Comparison of ENCODE assay signal across 1 cellular context in the genomic region with DNA sequence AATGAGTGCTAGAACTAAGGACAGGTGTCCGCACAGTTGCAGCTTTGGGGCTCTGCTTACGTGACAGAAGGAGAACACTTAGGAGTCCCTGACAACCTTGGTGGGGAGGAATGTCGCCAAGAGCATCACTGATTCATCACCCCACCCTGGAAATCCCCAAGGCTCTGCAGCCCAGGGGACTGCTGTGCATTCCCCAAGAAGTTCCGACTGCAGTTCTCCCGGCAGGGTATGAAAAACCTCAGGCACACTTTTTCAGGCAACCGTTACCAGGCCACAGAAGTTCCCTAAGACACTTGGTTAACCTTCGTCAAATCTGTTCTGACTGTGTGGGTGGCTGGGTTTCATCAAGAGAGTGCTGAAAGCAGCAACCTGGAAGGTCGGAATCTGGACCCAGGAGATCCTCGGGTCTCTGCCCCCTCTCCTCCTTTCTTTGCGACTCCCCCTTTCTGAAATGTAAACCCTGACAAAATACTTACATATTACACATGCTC.
A peak's percentile ranks its signal among the peaks of the same experiment; 100 is the strongest.
TF ChIP-seq lines count a peak whose summit lies in the region.

No MANE protein-coding gene starts in this region.

TF ChIP-seq in GM12878, 131 proteins besides CTCF, POLR2A, EP300 and RAD21 (continued from another document and continues in another):
- TF ChIP-seq, protein P1, sequence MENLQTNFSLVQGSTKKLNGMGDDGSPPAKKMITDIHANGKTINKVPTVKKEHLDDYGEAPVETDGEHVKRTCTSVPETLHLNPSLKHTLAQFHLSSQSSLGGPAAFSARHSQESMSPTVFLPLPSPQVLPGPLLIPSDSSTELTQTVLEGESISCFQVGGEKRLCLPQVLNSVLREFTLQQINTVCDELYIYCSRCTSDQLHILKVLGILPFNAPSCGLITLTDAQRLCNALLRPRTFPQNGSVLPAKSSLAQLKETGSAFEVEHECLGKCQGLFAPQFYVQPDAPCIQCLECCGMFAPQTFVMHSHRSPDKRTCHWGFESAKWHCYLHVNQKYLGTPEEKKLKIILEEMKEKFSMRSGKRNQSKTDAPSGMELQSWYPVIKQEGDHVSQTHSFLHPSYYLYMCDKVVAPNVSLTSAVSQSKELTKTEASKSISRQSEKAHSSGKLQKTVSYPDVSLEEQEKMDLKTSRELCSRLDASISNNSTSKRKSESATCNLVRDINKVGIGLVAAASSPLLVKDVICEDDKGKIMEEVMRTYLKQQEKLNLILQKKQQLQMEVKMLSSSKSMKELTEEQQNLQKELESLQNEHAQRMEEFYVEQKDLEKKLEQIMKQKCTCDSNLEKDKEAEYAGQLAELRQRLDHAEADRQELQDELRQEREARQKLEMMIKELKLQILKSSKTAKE (IDR thresholded peaks at IDR 0.05; ENCODE audit: low read depth, poor library complexity, severe bottlenecking) = peak; percentile 58
- TF ChIP-seq BHLHE40 (IDR thresholded peaks at IDR 0.05; ENCODE audit: borderline replicate concordance in 1 of 2, low read depth in 2 of 2, low read length in 1 of 2) = peak; percentile 94
- TF ChIP-seq KAT2A (conservative IDR thresholded peaks at IDR 0.05; ENCODE audit: control insufficient read depth, low read depth, low read length) = no peak
- no peak for TF ChIP-seq NR2C1 (IDR thresholded peaks at IDR 0.05)
- peak; percentile 74 for TF ChIP-seq NR2F1 (conservative IDR thresholded peaks at IDR 0.05)
- TF ChIP-seq PAX8 (IDR thresholded peaks at IDR 0.05) = no peak
- TF ChIP-seq ESRRA (IDR thresholded peaks at IDR 0.05; ENCODE audit: low read length) = no peak
- TF ChIP-seq CHD2 (IDR thresholded peaks at IDR 0.05; ENCODE audit: borderline replicate concordance, low read depth, low read length) = peak; percentile 79; the same call in 1 of the 2 replicates
- TF ChIP-seq, protein P2, sequence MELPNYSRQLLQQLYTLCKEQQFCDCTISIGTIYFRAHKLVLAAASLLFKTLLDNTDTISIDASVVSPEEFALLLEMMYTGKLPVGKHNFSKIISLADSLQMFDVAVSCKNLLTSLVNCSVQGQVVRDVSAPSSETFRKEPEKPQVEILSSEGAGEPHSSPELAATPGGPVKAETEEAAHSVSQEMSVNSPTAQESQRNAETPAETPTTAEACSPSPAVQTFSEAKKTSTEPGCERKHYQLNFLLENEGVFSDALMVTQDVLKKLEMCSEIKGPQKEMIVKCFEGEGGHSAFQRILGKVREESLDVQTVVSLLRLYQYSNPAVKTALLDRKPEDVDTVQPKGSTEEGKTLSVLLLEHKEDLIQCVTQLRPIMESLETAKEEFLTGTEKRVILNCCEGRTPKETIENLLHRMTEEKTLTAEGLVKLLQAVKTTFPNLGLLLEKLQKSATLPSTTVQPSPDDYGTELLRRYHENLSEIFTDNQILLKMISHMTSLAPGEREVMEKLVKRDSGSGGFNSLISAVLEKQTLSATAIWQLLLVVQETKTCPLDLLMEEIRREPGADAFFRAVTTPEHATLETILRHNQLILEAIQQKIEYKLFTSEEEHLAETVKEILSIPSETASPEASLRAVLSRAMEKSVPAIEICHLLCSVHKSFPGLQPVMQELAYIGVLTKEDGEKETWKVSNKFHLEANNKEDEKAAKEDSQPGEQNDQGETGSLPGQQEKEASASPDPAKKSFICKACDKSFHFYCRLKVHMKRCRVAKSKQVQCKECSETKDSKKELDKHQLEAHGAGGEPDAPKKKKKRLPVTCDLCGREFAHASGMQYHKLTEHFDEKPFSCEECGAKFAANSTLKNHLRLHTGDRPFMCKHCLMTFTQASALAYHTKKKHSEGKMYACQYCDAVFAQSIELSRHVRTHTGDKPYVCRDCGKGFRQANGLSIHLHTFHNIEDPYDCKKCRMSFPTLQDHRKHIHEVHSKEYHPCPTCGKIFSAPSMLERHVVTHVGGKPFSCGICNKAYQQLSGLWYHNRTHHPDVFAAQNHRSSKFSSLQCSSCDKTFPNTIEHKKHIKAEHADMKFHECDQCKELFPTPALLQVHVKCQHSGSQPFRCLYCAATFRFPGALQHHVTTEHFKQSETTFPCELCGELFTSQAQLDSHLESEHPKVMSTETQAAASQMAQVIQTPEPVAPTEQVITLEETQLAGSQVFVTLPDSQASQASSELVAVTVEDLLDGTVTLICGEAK (IDR thresholded peaks at IDR 0.05; ENCODE audit: borderline replicate concordance) = no peak
- no peak for TF ChIP-seq ASH2L (IDR thresholded peaks at IDR 0.05; ENCODE audit: borderline replicate concordance, low read depth)
- TF ChIP-seq, protein P3, sequence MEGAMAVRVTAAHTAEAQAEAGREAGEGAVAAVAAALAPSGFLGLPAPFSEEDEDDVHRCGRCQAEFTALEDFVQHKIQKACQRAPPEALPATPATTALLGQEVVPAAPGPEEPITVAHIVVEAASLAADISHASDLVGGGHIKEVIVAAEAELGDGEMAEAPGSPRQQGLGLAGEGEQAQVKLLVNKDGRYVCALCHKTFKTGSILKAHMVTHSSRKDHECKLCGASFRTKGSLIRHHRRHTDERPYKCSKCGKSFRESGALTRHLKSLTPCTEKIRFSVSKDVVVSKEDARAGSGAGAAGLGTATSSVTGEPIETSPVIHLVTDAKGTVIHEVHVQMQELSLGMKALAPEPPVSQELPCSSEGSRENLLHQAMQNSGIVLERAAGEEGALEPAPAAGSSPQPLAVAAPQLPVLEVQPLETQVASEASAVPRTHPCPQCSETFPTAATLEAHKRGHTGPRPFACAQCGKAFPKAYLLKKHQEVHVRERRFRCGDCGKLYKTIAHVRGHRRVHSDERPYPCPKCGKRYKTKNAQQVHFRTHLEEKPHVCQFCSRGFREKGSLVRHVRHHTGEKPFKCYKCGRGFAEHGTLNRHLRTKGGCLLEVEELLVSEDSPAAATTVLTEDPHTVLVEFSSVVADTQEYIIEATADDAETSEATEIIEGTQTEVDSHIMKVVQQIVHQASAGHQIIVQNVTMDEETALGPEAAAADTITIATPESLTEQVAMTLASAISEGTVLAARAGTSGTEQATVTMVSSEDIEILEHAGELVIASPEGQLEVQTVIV (IDR thresholded peaks at IDR 0.05; ENCODE audit: borderline replicate concordance, partially characterized antibody) = no peak
- TF ChIP-seq, protein P4, sequence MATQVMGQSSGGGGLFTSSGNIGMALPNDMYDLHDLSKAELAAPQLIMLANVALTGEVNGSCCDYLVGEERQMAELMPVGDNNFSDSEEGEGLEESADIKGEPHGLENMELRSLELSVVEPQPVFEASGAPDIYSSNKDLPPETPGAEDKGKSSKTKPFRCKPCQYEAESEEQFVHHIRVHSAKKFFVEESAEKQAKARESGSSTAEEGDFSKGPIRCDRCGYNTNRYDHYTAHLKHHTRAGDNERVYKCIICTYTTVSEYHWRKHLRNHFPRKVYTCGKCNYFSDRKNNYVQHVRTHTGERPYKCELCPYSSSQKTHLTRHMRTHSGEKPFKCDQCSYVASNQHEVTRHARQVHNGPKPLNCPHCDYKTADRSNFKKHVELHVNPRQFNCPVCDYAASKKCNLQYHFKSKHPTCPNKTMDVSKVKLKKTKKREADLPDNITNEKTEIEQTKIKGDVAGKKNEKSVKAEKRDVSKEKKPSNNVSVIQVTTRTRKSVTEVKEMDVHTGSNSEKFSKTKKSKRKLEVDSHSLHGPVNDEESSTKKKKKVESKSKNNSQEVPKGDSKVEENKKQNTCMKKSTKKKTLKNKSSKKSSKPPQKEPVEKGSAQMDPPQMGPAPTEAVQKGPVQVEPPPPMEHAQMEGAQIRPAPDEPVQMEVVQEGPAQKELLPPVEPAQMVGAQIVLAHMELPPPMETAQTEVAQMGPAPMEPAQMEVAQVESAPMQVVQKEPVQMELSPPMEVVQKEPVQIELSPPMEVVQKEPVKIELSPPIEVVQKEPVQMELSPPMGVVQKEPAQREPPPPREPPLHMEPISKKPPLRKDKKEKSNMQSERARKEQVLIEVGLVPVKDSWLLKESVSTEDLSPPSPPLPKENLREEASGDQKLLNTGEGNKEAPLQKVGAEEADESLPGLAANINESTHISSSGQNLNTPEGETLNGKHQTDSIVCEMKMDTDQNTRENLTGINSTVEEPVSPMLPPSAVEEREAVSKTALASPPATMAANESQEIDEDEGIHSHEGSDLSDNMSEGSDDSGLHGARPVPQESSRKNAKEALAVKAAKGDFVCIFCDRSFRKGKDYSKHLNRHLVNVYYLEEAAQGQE (IDR thresholded peaks at IDR 0.05; ENCODE audit: low read depth, low read length) = no peak
- TF ChIP-seq WRNIP1 (IDR thresholded peaks at IDR 0.05; ENCODE audit: borderline replicate concordance, low read depth, low read length) = no peak
- no peak for TF ChIP-seq SUZ12 (IDR thresholded peaks at IDR 0.05; ENCODE audit: unreplicated experiment)
- no peak for TF ChIP-seq SREBF1 (IDR thresholded peaks at IDR 0.05; ENCODE audit: low read length)
- no peak for TF ChIP-seq ZBED1 (IDR thresholded peaks at IDR 0.05; ENCODE audit: borderline replicate concordance)
- TF ChIP-seq YY1 (IDR thresholded peaks at IDR 0.05; ENCODE audit: low read depth, low read length) = 0 out of 2 replicates have a peak, but pooled peaks have one; percentile 23
- TF ChIP-seq, protein P5, sequence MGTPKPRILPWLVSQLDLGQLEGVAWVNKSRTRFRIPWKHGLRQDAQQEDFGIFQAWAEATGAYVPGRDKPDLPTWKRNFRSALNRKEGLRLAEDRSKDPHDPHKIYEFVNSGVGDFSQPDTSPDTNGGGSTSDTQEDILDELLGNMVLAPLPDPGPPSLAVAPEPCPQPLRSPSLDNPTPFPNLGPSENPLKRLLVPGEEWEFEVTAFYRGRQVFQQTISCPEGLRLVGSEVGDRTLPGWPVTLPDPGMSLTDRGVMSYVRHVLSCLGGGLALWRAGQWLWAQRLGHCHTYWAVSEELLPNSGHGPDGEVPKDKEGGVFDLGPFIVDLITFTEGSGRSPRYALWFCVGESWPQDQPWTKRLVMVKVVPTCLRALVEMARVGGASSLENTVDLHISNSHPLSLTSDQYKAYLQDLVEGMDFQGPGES (IDR thresholded peaks at IDR 0.05) = no peak
- no peak for TF ChIP-seq POLR2AphosphoS5 (IDR thresholded peaks at IDR 0.05; ENCODE audit: low read length)
- no peak for TF ChIP-seq HDAC6 (IDR thresholded peaks at IDR 0.05; ENCODE audit: unreplicated experiment)
- no peak for TF ChIP-seq MYC (IDR thresholded peaks at IDR 0.05; ENCODE audit: insufficient read depth, insufficient read length, insufficient replicate concordance, low read length, severe bottlenecking)
- TF ChIP-seq SPI1 (IDR thresholded peaks at IDR 0.05; ENCODE audit: borderline replicate concordance, insufficient read depth, low read depth, low read length) = no peak
- no peak for TF ChIP-seq SREBF2 (IDR thresholded peaks at IDR 0.05; ENCODE audit: low read length)
- peak; percentile 41; the same call in 1 of the 3 replicates for TF ChIP-seq POU2F2 (IDR thresholded peaks at IDR 0.05; ENCODE audit: borderline replicate concordance, low read depth, low read length)
- TF ChIP-seq NRF1 (conservative IDR thresholded peaks at IDR 0.05; ENCODE audit: low read depth, low read length) = no peak
- TF ChIP-seq BMI1 (IDR thresholded peaks at IDR 0.05; ENCODE audit: borderline replicate concordance) = no peak; the same call in 1 of the 2 replicates
- peak; percentile 76 for TF ChIP-seq MTA2 (IDR thresholded peaks at IDR 0.05; ENCODE audit: low read depth)
- no peak for TF ChIP-seq MEF2A (IDR thresholded peaks at IDR 0.05; ENCODE audit: insufficient read depth, low read depth, low read length)
- TF ChIP-seq, protein P6, sequence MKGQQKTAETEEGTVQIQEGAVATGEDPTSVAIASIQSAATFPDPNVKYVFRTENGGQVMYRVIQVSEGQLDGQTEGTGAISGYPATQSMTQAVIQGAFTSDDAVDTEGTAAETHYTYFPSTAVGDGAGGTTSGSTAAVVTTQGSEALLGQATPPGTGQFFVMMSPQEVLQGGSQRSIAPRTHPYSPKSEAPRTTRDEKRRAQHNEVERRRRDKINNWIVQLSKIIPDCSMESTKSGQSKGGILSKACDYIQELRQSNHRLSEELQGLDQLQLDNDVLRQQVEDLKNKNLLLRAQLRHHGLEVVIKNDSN (IDR thresholded peaks at IDR 0.05; ENCODE audit: borderline replicate concordance, extremely low read length, insufficient read depth, low read depth, low read length) = no peak
- TF ChIP-seq TAF1 (IDR thresholded peaks at IDR 0.05; ENCODE audit: borderline replicate concordance, low read depth, low read length) = no peak
- TF ChIP-seq SIN3A (IDR thresholded peaks at IDR 0.05; ENCODE audit: low read depth, low read length) = no peak
- TF ChIP-seq SMARCA5 (IDR thresholded peaks at IDR 0.05) = no peak
- no peak for TF ChIP-seq CHD4 (IDR thresholded peaks at IDR 0.05)
- TF ChIP-seq, protein P7, sequence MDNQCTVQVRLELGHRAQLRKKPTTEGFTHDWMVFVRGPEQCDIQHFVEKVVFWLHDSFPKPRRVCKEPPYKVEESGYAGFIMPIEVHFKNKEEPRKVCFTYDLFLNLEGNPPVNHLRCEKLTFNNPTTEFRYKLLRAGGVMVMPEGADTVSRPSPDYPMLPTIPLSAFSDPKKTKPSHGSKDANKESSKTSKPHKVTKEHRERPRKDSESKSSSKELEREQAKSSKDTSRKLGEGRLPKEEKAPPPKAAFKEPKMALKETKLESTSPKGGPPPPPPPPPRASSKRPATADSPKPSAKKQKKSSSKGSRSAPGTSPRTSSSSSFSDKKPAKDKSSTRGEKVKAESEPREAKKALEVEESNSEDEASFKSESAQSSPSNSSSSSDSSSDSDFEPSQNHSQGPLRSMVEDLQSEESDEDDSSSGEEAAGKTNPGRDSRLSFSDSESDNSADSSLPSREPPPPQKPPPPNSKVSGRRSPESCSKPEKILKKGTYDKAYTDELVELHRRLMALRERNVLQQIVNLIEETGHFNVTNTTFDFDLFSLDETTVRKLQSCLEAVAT (IDR thresholded peaks at IDR 0.05) = peak; percentile 56
- peak; percentile 66; the same call in 1 of the 2 replicates for TF ChIP-seq MTA3 (IDR thresholded peaks at IDR 0.05; ENCODE audit: borderline replicate concordance, low read length)
- TF ChIP-seq, protein P8, sequence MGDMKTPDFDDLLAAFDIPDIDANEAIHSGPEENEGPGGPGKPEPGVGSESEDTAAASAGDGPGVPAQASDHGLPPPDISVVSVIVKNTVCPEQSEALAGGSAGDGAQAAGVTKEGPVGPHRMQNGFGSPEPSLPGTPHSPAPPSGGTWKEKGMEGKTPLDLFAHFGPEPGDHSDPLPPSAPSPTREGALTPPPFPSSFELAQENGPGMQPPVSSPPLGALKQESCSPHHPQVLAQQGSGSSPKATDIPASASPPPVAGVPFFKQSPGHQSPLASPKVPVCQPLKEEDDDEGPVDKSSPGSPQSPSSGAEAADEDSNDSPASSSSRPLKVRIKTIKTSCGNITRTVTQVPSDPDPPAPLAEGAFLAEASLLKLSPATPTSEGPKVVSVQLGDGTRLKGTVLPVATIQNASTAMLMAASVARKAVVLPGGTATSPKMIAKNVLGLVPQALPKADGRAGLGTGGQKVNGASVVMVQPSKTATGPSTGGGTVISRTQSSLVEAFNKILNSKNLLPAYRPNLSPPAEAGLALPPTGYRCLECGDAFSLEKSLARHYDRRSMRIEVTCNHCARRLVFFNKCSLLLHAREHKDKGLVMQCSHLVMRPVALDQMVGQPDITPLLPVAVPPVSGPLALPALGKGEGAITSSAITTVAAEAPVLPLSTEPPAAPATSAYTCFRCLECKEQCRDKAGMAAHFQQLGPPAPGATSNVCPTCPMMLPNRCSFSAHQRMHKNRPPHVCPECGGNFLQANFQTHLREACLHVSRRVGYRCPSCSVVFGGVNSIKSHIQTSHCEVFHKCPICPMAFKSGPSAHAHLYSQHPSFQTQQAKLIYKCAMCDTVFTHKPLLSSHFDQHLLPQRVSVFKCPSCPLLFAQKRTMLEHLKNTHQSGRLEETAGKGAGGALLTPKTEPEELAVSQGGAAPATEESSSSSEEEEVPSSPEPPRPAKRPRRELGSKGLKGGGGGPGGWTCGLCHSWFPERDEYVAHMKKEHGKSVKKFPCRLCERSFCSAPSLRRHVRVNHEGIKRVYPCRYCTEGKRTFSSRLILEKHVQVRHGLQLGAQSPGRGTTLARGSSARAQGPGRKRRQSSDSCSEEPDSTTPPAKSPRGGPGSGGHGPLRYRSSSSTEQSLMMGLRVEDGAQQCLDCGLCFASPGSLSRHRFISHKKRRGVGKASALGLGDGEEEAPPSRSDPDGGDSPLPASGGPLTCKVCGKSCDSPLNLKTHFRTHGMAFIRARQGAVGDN (IDR thresholded peaks at IDR 0.05) = no peak; the same call in 1 of the 2 replicates
- peak; percentile 89 for TF ChIP-seq RUNX3 (IDR thresholded peaks at IDR 0.05; ENCODE audit: low read length)
- TF ChIP-seq ZNF274 (IDR thresholded peaks at IDR 0.05; ENCODE audit: insufficient read depth, insufficient read length) = no peak
